In genomic region chr2:10038123-10038522, GRCh38 we compare ENCODE assay signal across 24 cellular contexts. TPM values are rescaled to one million over a fixed set of nuclear protein-coding genes. Genes with fewer than 3 reads are reported as not detected.
A peak's percentile ranks its signal among the peaks of the same experiment; 100 is the strongest.
DNase-seq lines count a peak whose midpoint lies in the region; ATAC-seq and TF ChIP-seq lines count a peak whose summit lies in the region.
"Had no signal": no experiment of that assay in that cellular context is flagged by ENCODE, and none has a peak within 500 bp of the region (broad histone marks: within the 10 kb centered on the region; RNA-seq: fewer than 3 reads in every experiment).

No MANE protein-coding gene starts in this region.

- no peak overlapping the region for H3K4me3 Mint-ChIP-seq in HFFc6
- H3K4me3 Mint-ChIP-seq: activated naive CD8-positive, alpha-beta T cell had no signal

- no peaks in the 10 kb centered on the region for H3K36me3 ChIP-seq in HEK293 (ENCODE audit: control insufficient read depth in 2 of 2, insufficient read depth in 1 of 2, low read length in 2 of 2)
- H3K36me3 ChIP-seq in lower lobe of right lung, result no peaks in the 10 kb centered on the region
- no peaks in the 10 kb centered on the region for H3K36me3 ChIP-seq in thyroid gland
- H3K36me3 ChIP-seq: cardiac muscle cell, colonic mucosa, pancreas had no signal

- H3K27ac Mint-ChIP-seq in HFFc6, result no peak overlapping the region
- H3K27ac Mint-ChIP-seq: activated naive CD8-positive, alpha-beta T cell had no signal

- H3K27ac ChIP-seq in HEK293 (ENCODE audit: extremely low read depth, low read depth, low read length) (no peak overlapping the region), RWPE1 (peak overlapping the region; percentile 18; the same call in 1 of the 2 replicates), lower lobe of right lung (peak overlapping the region; percentile 81), thyroid gland (peak overlapping the region in 2 of 3 donors; percentile 48 to 57)
- H3K27ac ChIP-seq: C4-2B, cardiac muscle cell, colonic mucosa, pancreas had no signal

- 78 to 82% methylated on average over 7 to 10 of the region's 10 CpGs for WGBS in thyroid gland, 2 donors

- POLR2A ChIA-PET in HEK293 (lab: Yijun Ruan, JAX) (no interaction called here), RWPE1 (lab: Yijun Ruan, JAX; ENCODE audit: low non-redundant PET) (no interaction called here)

- no peaks in the 10 kb centered on the region for H3K27me3 ChIP-seq in lower lobe of right lung (ENCODE audit: low read depth)
- H3K27me3 ChIP-seq in thyroid gland, result no peaks in the 10 kb centered on the region
- H3K27me3 ChIP-seq: cardiac muscle cell, colonic mucosa, pancreas had no signal

- peaks cover 9% of the 10 kb centered on the region for H3K27me3 Mint-ChIP-seq in HFFc6 (ENCODE audit: insufficient read depth)
- H3K27me3 Mint-ChIP-seq: activated naive CD8-positive, alpha-beta T cell had no signal

- CTCF ChIA-PET in HEK293 (lab: Yijun Ruan, JAX) (interaction anchor here (1.5 kb wide), 1 partner anchor 54 kb away, joined by 4 read pairs; no protein-coding TSS in a partner anchor), RWPE1 (lab: Yijun Ruan, JAX) (interaction anchor here (1.3 kb wide), 1 partner anchor 59 kb away, joined by 5 read pairs; no protein-coding TSS in a partner anchor)

- H3K4me1 ChIP-seq in HEK293 (ENCODE audit: control insufficient read depth, insufficient read depth, low read length) (no peaks in the 10 kb centered on the region), lower lobe of right lung (peaks cover 82% of the 10 kb centered on the region), thyroid gland (peaks cover 30 to 59% of the 10 kb centered on the region in 2 donors)

- H3K9me3 Mint-ChIP-seq in HFFc6, result no peaks in the 10 kb centered on the region

- no peak overlapping the region for H3K4me3 ChIP-seq in HEK293 (ENCODE audit: low read depth, low read length)
- H3K4me3 ChIP-seq in lower lobe of right lung, result no peak overlapping the region
- no peak overlapping the region for H3K4me3 ChIP-seq in thyroid gland (replicated peaks in 1 of 3)
- H3K4me3 ChIP-seq: cardiac muscle cell, colonic mucosa, pancreas, smooth muscle cell had no signal

- intact Hi-C loops in lower lobe of right lung (cut with DNase I) (no loop called here), thyroid gland (cut with DNase I) (no loop called here)

- H3K9me3 ChIP-seq in HEK293 (ENCODE audit: control insufficient read depth, insufficient read depth, low read depth, low read length) (no peaks in the 10 kb centered on the region), lower lobe of right lung (no peaks in the 10 kb centered on the region), thyroid gland (no peaks in the 10 kb centered on the region)
- H3K9me3 ChIP-seq: colonic mucosa, pancreas had no signal

- DNase-seq in RWPE1 (ENCODE audit: low spot score) (no peak), lower lobe of right lung (peak; percentile 41), thyroid gland (no peak), activated gamma-delta T cell (lab: John Stamatoyannopoulos, UW) (no peak), GM19238 (ENCODE audit: insufficient read length, low spot score) (no peak), HFFc6 (no peak)
- DNase-seq: activated CD4-positive, alpha-beta T cell treated with anti-CD3 and anti-CD28 coated beads for 48 hours; activated CD8-positive, alpha-beta memory T cell treated with anti-CD3 and anti-CD28 coated beads for 24 hours; activated effector memory CD4-positive, alpha-beta T cell treated with Interleukin-2 at 50 U/mL for 16 hours; colonic mucosa; COR-L47; DMS53; effector memory CD4-positive, alpha-beta T cell; NCI-H2107; NCI-H748 treated with DMSO at 0.1 percent for 48 hours; retina; stimulated activated naive CD8-positive, alpha-beta T cell treated with anti-CD3 and anti-CD28 coated beads, Interleukin-15, Interleukin-2, amounts not matched to agents 100 U/mL and 50 U/mL, for 24 hours had no signal

- H3K4me1 Mint-ChIP-seq in HFFc6 (ENCODE audit: low read depth), result peaks cover 20% of the 10 kb centered on the region

- TF ChIP-seq CTCF in HEK293 (tag by site-specific recombination; IDR thresholded peaks at IDR 0.05), result no peak
- TF ChIP-seq CTCF in RWPE1 (conservative IDR thresholded peaks at IDR 0.05; ENCODE audit: low read depth), result no peak
- no peak for TF ChIP-seq CTCF in lower lobe of right lung (IDR thresholded peaks at IDR 0.05)
- TF ChIP-seq CTCF in thyroid gland (IDR thresholded peaks at IDR 0.05), result no peak
- TF ChIP-seq CTCF in HFFc6 (IDR thresholded peaks at IDR 0.05), result no peak

- no peaks in the 10 kb centered on the region for H3K36me3 Mint-ChIP-seq in HFFc6 (ENCODE audit: low read depth)
- H3K36me3 Mint-ChIP-seq: activated naive CD8-positive, alpha-beta T cell had no signal

- no peak for ATAC-seq in lower lobe of right lung
- ATAC-seq: pancreas; stimulated activated naive CD8-positive, alpha-beta T cell treated with anti-CD3 and anti-CD28 coated beads, Interleukin-15, Interleukin-2, amounts not matched to agents 100 U/mL and 50 U/mL, for 24 hours had no signal

- no peak for TF ChIP-seq POLR2A in thyroid gland (IDR thresholded peaks at IDR 0.05)

TF ChIP-seq in HEK293, 187 proteins besides CTCF, POLR2A, EP300 and RAD21:
- no peak for TF ChIP-seq ZSCAN5A (tag by site-specific recombination; IDR thresholded peaks at IDR 0.05)
- TF ChIP-seq, protein P1, sequence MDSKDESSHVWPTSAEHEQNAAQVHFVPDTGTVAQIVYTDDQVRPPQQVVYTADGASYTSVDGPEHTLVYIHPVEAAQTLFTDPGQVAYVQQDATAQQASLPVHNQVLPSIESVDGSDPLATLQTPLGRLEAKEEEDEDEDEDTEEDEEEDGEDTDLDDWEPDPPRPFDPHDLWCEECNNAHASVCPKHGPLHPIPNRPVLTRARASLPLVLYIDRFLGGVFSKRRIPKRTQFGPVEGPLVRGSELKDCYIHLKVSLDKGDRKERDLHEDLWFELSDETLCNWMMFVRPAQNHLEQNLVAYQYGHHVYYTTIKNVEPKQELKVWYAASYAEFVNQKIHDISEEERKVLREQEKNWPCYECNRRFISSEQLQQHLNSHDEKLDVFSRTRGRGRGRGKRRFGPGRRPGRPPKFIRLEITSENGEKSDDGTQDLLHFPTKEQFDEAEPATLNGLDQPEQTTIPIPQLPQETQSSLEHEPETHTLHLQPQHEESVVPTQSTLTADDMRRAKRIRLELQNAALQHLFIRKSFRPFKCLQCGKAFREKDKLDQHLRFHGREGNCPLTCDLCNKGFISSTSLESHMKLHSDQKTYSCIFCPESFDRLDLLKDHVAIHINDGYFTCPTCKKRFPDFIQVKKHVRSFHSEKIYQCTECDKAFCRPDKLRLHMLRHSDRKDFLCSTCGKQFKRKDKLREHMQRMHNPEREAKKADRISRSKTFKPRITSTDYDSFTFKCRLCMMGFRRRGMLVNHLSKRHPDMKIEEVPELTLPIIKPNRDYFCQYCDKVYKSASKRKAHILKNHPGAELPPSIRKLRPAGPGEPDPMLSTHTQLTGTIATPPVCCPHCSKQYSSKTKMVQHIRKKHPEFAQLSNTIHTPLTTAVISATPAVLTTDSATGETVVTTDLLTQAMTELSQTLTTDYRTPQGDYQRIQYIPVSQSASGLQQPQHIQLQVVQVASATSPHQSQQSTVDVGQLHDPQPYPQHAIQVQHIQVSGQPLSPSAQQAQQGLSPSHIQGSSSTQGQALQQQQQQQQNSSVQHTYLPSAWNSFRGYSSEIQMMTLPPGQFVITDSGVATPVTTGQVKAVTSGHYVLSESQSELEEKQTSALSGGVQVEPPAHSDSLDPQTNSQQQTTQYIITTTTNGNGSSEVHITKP (tag by site-specific recombination; IDR thresholded peaks at IDR 0.05), result peak; percentile 49

RNA-seq across cellular contexts. Expression of gene KLF11, which starts 5.2 kb away (rescaled TPM):
- total RNA-seq in lower lobe of right lung (40.8 TPM), thyroid gland (10 to 100 TPM; 11.2 to 44.2 (median 23.7) TPM)
- total RNA-seq in HFFc6 (2021; fragmentation: NEBNext Ultra II Directional; extraction: Animal tissue kit (Norgen Biotek cat#: 25700)), result 1 to 10 TPM; 2.8 to 3.9 (median 3.6) TPM

RNA-seq across cellular contexts. Expression of gene CYS1, which starts 42.1 kb away (rescaled TPM):
- total RNA-seq in lower lobe of right lung (2.6 TPM), thyroid gland (10 to 100 TPM in 1 of 4 donors, 1 to 10 TPM in 2, under 1 TPM in 1; 0.59 to 47.2 (median 2.7) TPM)
- 1 to 10 TPM in 4 of 6 experiments, under 1 TPM in 2; 0.24 to 2.0 (median 1.4) TPM for total RNA-seq in HFFc6 (2021; fragmentation: NEBNext Ultra II Directional; extraction: Animal tissue kit (Norgen Biotek cat#: 25700))
- total RNA-seq: lung microvascular endothelial cell had no signal
